In the genomic region with DNA sequence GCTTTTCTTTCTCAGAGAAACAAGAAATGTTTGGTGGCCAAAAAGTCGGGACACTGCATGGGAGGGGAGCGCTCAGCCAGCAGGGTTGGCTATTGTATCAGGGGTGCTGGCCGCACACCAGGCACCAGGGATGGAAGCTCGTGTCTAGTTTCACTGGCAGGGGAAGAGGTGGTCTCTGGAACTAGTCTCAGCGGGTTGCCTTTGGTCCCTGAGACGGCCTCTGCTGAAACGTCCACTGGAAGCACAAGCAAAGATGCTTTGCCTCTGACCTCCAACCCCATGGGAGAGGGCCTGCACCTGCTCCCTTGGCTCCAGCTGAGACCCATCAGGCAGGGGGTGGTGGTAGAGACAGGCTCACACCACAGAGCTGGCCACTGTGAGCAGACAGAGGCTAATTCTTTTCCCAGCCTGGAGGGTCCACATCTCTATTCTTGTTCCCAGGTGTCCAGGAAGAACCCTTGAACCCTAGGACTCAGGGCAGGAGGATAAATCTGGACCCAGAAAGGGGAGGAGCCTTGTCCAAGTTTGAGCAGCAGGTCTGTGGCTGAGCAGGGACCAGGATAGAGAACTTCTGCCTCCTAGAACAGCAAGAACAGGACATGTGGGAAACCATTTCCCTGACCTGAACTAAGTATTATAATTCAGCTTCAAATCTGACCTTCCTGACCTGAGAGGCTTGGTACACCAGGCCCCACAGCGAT, we compare ENCODE assay signal across 11 cellular contexts.
A peak's percentile ranks its signal among the peaks of the same experiment; 100 is the strongest.
DNase-seq lines count a peak whose midpoint lies in the region; ATAC-seq, FAIRE-seq and TF ChIP-seq lines count a peak whose summit lies in the region.
"Had no signal": no experiment of that assay in that cellular context is flagged by ENCODE, and none has a peak within 500 bp of the region (broad histone marks: within the 10 kb centered on the region; RNA-seq: fewer than 3 reads in every experiment).

No MANE protein-coding gene starts in this region.

- TF ChIP-seq CTCF in ascending aorta (IDR thresholded peaks at IDR 0.05): no peak
- no peak for TF ChIP-seq CTCF in GM13976 (IDR thresholded peaks at IDR 0.05; ENCODE audit: borderline replicate concordance, control extremely low read depth, extremely low read depth, insufficient read depth, missing control alignments)

- DNase-seq in GM19239 (ENCODE audit: insufficient read length, low spot score): no peak
- peak in 1 of 2 donors; percentile 64 for DNase-seq in ascending aorta (ENCODE audit: low spot score in 2 of 2)
- DNase-seq in immature natural killer cell: no peak
- DNase-seq in dedifferentiated amniotic fluid mesenchymal stem cell (ENCODE audit: extremely low spot score): no peak
- DNase-seq in effector CD4-positive, alpha-beta T cell: no peak
- no peak for DNase-seq in GM13976 (ENCODE audit: low spot score)

- H3K4me1 Mint-ChIP-seq in immature natural killer cell: peaks cover 98 to 99% of the 10 kb centered on the region in 2 donors

- intact Hi-C loops in ascending aorta (cut with DNase I): loop anchor here (5.0 kb wide), 1 partner anchor 104 kb away; the partner anchor contains the start of gene RGS3

- H3K36me3 Mint-ChIP-seq in immature natural killer cell: peaks cover 0 to 3% (median 0%) of the 10 kb centered on the region in 3 donors
- H3K36me3 Mint-ChIP-seq: memory B cell had no signal

- peak overlapping the region; percentile 94 to 97 for H3K27ac ChIP-seq in ascending aorta
- peak overlapping the region in 19 of 21 experiments; percentile 31 to 84 (median 69) for H3K27ac ChIP-seq in skin epidermis

- peaks cover 0 to 3% (median 1%) of the 10 kb centered on the region in 3 donors for H3K27me3 Mint-ChIP-seq in immature natural killer cell (ENCODE audit: low read depth in 3 of 3)
- H3K27me3 Mint-ChIP-seq: activated naive CD8-positive, alpha-beta T cell had no signal

- H3K4me1 ChIP-seq in ascending aorta: peaks cover 34 to 63% of the 10 kb centered on the region in 2 donors

- no peaks in the 10 kb centered on the region for H3K36me3 ChIP-seq in ascending aorta

- ATAC-seq in HG03135 (IDR thresholded peaks at IDR 0.05; ENCODE audit: unreplicated experiment): no peak
- ATAC-seq: SK-N-SH treated with all-trans-retinoic acid at 6 μM for 48 hours had no signal

- peak overlapping the region; percentile 52 to 81 for H3K4me3 ChIP-seq in ascending aorta
- H3K4me3 ChIP-seq in skin epidermis: peak overlapping the region; percentile 20 to 41 (median 26)

- H3K4me3 Mint-ChIP-seq in immature natural killer cell: peak overlapping the region in 3 of 5 donors; percentile 21 to 62 (median 50)
- H3K4me3 Mint-ChIP-seq: activated naive CD8-positive, alpha-beta T cell had no signal

- H3K27me3 ChIP-seq in ascending aorta: no peaks in the 10 kb centered on the region

- H3K9me3 ChIP-seq in ascending aorta: no peaks in the 10 kb centered on the region

- no peaks in the 10 kb centered on the region for H3K9me3 Mint-ChIP-seq in immature natural killer cell
- H3K9me3 Mint-ChIP-seq: memory B cell had no signal

- peak overlapping the region; percentile 45 to 93 (median 82) for H3K27ac Mint-ChIP-seq in immature natural killer cell
- H3K27ac Mint-ChIP-seq: activated naive CD8-positive, alpha-beta T cell had no signal

- in situ Hi-C loops in GM13976 (cut with MboI; ENCODE audit: low sequenced_read_pairs, unreplicated experiment): no loop called here

- FAIRE-seq in GM19239 (lab: Jason Lieb, UNC): peak; percentile 11
